ENCODE assay signal across 8 cellular contexts in the genomic region with DNA sequence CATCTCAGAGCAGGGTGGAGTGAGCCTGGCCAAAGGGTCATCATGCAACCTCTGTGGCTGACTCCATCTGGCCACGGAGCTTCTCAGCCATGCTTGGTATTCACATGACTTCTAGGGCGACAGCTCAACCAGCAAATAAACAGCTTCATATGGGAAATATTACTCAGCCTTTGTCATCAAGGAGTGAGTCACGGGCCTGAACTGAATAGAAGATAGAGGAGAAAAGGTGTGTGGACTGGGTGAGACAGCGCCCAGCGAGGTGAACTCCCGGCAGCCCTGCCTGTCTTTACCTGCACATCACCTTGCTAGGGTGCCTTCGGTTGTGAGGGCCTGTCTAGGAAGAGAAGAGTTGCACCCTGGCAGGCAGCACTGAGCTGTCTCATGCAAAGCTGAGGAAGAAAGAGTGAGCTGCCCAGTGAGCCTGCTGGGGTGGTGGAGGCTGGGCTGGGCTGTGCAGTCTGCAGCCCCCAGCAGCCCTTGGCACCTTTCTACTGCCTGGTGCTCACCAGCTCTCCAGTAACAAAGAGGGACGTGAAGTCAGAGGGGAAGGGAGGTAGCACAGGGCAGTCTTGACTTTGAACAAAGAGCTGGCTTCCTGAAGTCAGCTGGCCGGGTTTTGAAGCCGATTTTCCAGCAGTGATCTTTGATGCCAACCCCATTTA.
DNase-seq lines count a peak whose midpoint lies in the region; ATAC-seq and TF ChIP-seq lines count a peak whose summit lies in the region.

No MANE protein-coding gene starts in this region.

- peaks cover 24% of the 10 kb centered on the region for H3K27me3 Mint-ChIP-seq in stimulated activated memory B cell treated with anti-CD40 and anti-IgM and Interleukin-4, amounts not matched to agents 10 μg/mL and 1 μg/mL and 100 μg/mL, for 72 hours

- peak in 1 of 2 donors; percentile 40 for DNase-seq in activated naive CD4-positive, alpha-beta T cell treated with anti-CD3 and anti-CD28 coated beads, Interleukin-2, amount 50 U/mL, for 72 hours (ENCODE audit: low spot score in 2 of 2)
- no peak for DNase-seq in activated naive CD4-positive, alpha-beta T cell treated with anti-CD3 and anti-CD28 coated beads, Interleukin-2, amount 50 U/mL, for 16 hours
- DNase-seq in foreskin keratinocyte (peak; percentile 100), NCI-H2227 (lab: John Stamatoyannopoulos, UW; ENCODE audit: unreplicated experiment) (no peak), NCI-H146 (lab: John Stamatoyannopoulos, UW) (no peak), DMS153 (lab: John Stamatoyannopoulos, UW) (no peak)

- ATAC-seq in activated naive CD4-positive, alpha-beta T cell treated with anti-CD3 and anti-CD28 coated beads, Interleukin-2, amount 50 U/mL, for 72 hours, result peak; percentile 80 to 88
- ATAC-seq in SK-N-SH treated with all-trans-retinoic acid at 6 μM for 48 hours (peak; percentile 76), foreskin keratinocyte (peak; percentile 78)
- ATAC-seq in stimulated activated memory B cell treated with anti-CD40 and anti-IgM and Interleukin-4, amounts not matched to agents 10 μg/mL and 1 μg/mL and 100 μg/mL, for 72 hours, result peak; percentile 20

- peaks cover 72% of the 10 kb centered on the region for H3K4me1 ChIP-seq in foreskin keratinocyte

- peak overlapping the region; percentile 19 to 53 for H3K27ac Mint-ChIP-seq in activated naive CD4-positive, alpha-beta T cell treated with anti-CD3 and anti-CD28 coated beads, Interleukin-2, amount 50 U/mL, for 72 hours
- H3K27ac Mint-ChIP-seq in stimulated activated memory B cell treated with anti-CD40 and anti-IgM and Interleukin-4, amounts not matched to agents 10 μg/mL and 1 μg/mL and 100 μg/mL, for 72 hours, result no peak overlapping the region

- H3K9me3 Mint-ChIP-seq in activated naive CD4-positive, alpha-beta T cell treated with anti-CD3 and anti-CD28 coated beads, Interleukin-2, amount 50 U/mL, for 72 hours, result peaks cover 5 to 8% of the 10 kb centered on the region in 2 donors
- H3K9me3 Mint-ChIP-seq in stimulated activated memory B cell treated with anti-CD40 and anti-IgM and Interleukin-4, amounts not matched to agents 10 μg/mL and 1 μg/mL and 100 μg/mL, for 72 hours, result no peaks in the 10 kb centered on the region

- no peak overlapping the region for H3K4me3 Mint-ChIP-seq in stimulated activated memory B cell treated with anti-CD40 and anti-IgM and Interleukin-4, amounts not matched to agents 10 μg/mL and 1 μg/mL and 100 μg/mL, for 72 hours

- peak overlapping the region; percentile 95 for H3K27ac ChIP-seq in foreskin keratinocyte

- no peaks in the 10 kb centered on the region for H3K36me3 Mint-ChIP-seq in activated naive CD4-positive, alpha-beta T cell treated with anti-CD3 and anti-CD28 coated beads, Interleukin-2, amount 50 U/mL, for 72 hours
- H3K36me3 Mint-ChIP-seq in stimulated activated memory B cell treated with anti-CD40 and anti-IgM and Interleukin-4, amounts not matched to agents 10 μg/mL and 1 μg/mL and 100 μg/mL, for 72 hours, result no peaks in the 10 kb centered on the region

- no peaks in the 10 kb centered on the region for H3K27me3 ChIP-seq in foreskin keratinocyte

- peaks cover 8% of the 10 kb centered on the region for H3K4me1 Mint-ChIP-seq in stimulated activated memory B cell treated with anti-CD40 and anti-IgM and Interleukin-4, amounts not matched to agents 10 μg/mL and 1 μg/mL and 100 μg/mL, for 72 hours

- peak; percentile 5 for TF ChIP-seq CTCF in foreskin keratinocyte (conservative IDR thresholded peaks at IDR 0.05)

TF ChIP-seq in SK-N-SH treated with all-trans-retinoic acid at 6 μM for 48 hours, 23 proteins besides CTCF, POLR2A, EP300 and RAD21 (continues in another document):
- TF ChIP-seq PPARA (CRISPR knock-in tag; IDR thresholded peaks at IDR 0.05; ENCODE audit: borderline replicate concordance) (no peak), TOX (CRISPR knock-in tag; IDR thresholded peaks at IDR 0.05; ENCODE audit: borderline replicate concordance) (0 out of 2 replicates have a peak, but pooled peaks have one; percentile 51), ZFP3 (CRISPR knock-in tag; IDR thresholded peaks at IDR 0.05) (peak; percentile 76), ZNF8 (CRISPR knock-in tag; IDR thresholded peaks at IDR 0.05) (no peak), ZC3H10 (CRISPR knock-in tag; IDR thresholded peaks at IDR 0.05) (no peak), ZNF565 (CRISPR knock-in tag; conservative IDR thresholded peaks at IDR 0.05; ENCODE audit: low read depth) (no peak), ARNTL (CRISPR knock-in tag; IDR thresholded peaks at IDR 0.05; ENCODE audit: borderline replicate concordance, low read depth) (no peak), CSDC2 (CRISPR knock-in tag; IDR thresholded peaks at IDR 0.05) (no peak), RARB (CRISPR knock-in tag; IDR thresholded peaks at IDR 0.05) (no peak), ZNF70 (CRISPR knock-in tag; IDR thresholded peaks at IDR 0.05) (no peak), ISL1 (CRISPR knock-in tag; IDR thresholded peaks at IDR 0.05) (no peak; the same call in 1 of the 2 replicates), OSR1 (CRISPR knock-in tag; IDR thresholded peaks at IDR 0.05) (no peak), GLIS3 (CRISPR knock-in tag; IDR thresholded peaks at IDR 0.05) (no peak), BACH2 (CRISPR knock-in tag; IDR thresholded peaks at IDR 0.05; ENCODE audit: borderline replicate concordance) (no peak), SNAI2 (CRISPR knock-in tag; IDR thresholded peaks at IDR 0.05) (no peak)
- TF ChIP-seq, protein P1, sequence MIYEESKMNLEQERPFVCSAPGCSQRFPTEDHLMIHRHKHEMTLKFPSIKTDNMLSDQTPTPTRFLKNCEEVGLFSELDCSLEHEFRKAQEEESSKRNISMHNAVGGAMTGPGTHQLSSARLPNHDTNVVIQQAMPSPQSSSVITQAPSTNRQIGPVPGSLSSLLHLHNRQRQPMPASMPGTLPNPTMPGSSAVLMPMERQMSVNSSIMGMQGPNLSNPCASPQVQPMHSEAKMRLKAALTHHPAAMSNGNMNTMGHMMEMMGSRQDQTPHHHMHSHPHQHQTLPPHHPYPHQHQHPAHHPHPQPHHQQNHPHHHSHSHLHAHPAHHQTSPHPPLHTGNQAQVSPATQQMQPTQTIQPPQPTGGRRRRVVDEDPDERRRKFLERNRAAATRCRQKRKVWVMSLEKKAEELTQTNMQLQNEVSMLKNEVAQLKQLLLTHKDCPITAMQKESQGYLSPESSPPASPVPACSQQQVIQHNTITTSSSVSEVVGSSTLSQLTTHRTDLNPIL (CRISPR knock-in tag; IDR thresholded peaks at IDR 0.05; ENCODE audit: low read depth), result no peak; the same call in 1 of the 2 replicates
- TF ChIP-seq, protein P2, sequence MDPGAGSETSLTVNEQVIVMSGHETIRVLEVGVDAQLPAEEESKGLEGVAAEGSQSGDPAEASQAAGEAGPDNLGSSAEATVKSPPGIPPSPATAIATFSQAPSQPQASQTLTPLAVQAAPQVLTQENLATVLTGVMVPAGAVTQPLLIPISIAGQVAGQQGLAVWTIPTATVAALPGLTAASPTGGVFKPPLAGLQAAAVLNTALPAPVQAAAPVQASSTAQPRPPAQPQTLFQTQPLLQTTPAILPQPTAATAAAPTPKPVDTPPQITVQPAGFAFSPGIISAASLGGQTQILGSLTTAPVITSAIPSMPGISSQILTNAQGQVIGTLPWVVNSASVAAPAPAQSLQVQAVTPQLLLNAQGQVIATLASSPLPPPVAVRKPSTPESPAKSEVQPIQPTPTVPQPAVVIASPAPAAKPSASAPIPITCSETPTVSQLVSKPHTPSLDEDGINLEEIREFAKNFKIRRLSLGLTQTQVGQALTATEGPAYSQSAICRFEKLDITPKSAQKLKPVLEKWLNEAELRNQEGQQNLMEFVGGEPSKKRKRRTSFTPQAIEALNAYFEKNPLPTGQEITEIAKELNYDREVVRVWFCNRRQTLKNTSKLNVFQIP (CRISPR knock-in tag; IDR thresholded peaks at IDR 0.05; ENCODE audit: borderline replicate concordance, low read depth), result no peak
- TF ChIP-seq, protein P3, sequence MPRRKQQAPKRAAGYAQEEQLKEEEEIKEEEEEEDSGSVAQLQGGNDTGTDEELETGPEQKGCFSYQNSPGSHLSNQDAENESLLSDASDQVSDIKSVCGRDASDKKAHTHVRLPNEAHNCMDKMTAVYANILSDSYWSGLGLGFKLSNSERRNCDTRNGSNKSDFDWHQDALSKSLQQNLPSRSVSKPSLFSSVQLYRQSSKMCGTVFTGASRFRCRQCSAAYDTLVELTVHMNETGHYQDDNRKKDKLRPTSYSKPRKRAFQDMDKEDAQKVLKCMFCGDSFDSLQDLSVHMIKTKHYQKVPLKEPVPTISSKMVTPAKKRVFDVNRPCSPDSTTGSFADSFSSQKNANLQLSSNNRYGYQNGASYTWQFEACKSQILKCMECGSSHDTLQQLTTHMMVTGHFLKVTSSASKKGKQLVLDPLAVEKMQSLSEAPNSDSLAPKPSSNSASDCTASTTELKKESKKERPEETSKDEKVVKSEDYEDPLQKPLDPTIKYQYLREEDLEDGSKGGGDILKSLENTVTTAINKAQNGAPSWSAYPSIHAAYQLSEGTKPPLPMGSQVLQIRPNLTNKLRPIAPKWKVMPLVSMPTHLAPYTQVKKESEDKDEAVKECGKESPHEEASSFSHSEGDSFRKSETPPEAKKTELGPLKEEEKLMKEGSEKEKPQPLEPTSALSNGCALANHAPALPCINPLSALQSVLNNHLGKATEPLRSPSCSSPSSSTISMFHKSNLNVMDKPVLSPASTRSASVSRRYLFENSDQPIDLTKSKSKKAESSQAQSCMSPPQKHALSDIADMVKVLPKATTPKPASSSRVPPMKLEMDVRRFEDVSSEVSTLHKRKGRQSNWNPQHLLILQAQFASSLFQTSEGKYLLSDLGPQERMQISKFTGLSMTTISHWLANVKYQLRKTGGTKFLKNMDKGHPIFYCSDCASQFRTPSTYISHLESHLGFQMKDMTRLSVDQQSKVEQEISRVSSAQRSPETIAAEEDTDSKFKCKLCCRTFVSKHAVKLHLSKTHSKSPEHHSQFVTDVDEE (CRISPR knock-in tag; IDR thresholded peaks at IDR 0.05), result no peak
- TF ChIP-seq, protein P4, sequence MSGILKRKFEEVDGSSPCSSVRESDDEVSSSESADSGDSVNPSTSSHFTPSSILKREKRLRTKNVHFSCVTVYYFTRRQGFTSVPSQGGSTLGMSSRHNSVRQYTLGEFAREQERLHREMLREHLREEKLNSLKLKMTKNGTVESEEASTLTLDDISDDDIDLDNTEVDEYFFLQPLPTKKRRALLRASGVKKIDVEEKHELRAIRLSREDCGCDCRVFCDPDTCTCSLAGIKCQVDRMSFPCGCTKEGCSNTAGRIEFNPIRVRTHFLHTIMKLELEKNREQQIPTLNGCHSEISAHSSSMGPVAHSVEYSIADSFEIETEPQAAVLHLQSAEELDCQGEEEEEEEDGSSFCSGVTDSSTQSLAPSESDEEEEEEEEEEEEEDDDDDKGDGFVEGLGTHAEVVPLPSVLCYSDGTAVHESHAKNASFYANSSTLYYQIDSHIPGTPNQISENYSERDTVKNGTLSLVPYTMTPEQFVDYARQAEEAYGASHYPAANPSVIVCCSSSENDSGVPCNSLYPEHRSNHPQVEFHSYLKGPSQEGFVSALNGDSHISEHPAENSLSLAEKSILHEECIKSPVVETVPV (CRISPR knock-in tag; IDR thresholded peaks at IDR 0.05), result no peak

Comparison
In these comparisons a context has a peak if more than half of its experiments do, and no peak if none do; other contexts are left out.
1. ATAC-seq: peak in every context shown above with its lines; median percentile 84 in activated naive CD4-positive, alpha-beta T cell treated with anti-CD3 and anti-CD28 coated beads, Interleukin-2, amount 50 U/mL, for 72 hours; 78 in foreskin keratinocyte; 76 in SK-N-SH treated with all-trans-retinoic acid at 6 μM for 48 hours; 20 in stimulated activated memory B cell treated with anti-CD40 and anti-IgM and Interleukin-4, amounts not matched to agents 10 μg/mL and 1 μg/mL and 100 μg/mL, for 72 hours.
2. DNase-seq: peak in foreskin keratinocyte (2 of 2); none in activated naive CD4-positive, alpha-beta T cell treated with anti-CD3 and anti-CD28 coated beads, Interleukin-2, amount 50 U/mL, for 16 hours (single experiment), NCI-H2227 (single experiment), NCI-H146 (single experiment) and DMS153 (single experiment).